Comparison of ENCODE assay signal across 7 cellular contexts in genomic region chr2:148201075-148202004, GRCh38.
DNase-seq lines count a peak whose midpoint lies in the region; ATAC-seq, FAIRE-seq and TF ChIP-seq lines count a peak whose summit lies in the region.

No MANE protein-coding gene starts in this region.

- DNase-seq in Karpas-422 (peak; percentile 86), fibroblast of lung (ENCODE audit: low read depth in 2 of 2) (peak; percentile 12 to 36), pancreas (peak in 4 of 6 donors; percentile 13 to 54 (median 30)), sciatic nerve (ENCODE audit: low spot score) (no peak)
- DNase-seq in activated CD4-positive, alpha-beta T cell treated with anti-CD3 and anti-CD28 coated beads, Interleukin-2, amount 50 U/mL, for 4 hours: peak; percentile 10 to 21

- FAIRE-seq in pancreas (lab: Jason Lieb, UNC): no peak

- H3K9ac ChIP-seq in Karpas-422 (ENCODE audit: low read length): no peak overlapping the region
- H3K9ac ChIP-seq in fibroblast of lung (ENCODE audit: insufficient read depth, low read length): no peak overlapping the region

- WGBS in pancreas, 2 donors: 91 to 94% methylated on average over 15 of the region's 15 CpGs

- no peak overlapping the region for H3K4me2 ChIP-seq in Karpas-422 (ENCODE audit: low read depth, low read length, poor library complexity, severe bottlenecking)
- no peak overlapping the region for H3K4me2 ChIP-seq in fibroblast of lung (ENCODE audit: extremely low read depth, insufficient read depth, low read length)

- H4K20me1 ChIP-seq in Karpas-422 (ENCODE audit: insufficient read depth, low read depth, low read length): no peaks in the 10 kb centered on the region
- no peaks in the 10 kb centered on the region for H4K20me1 ChIP-seq in fibroblast of lung (ENCODE audit: control insufficient read depth, extremely low read depth, insufficient read depth, low read length)

- H3K27me3 ChIP-seq in Karpas-422 (ENCODE audit: low read length): no peaks in the 10 kb centered on the region
- H3K27me3 ChIP-seq in fibroblast of lung (ENCODE audit: control insufficient read depth, insufficient read depth, low read length): no peaks in the 10 kb centered on the region
- H3K27me3 ChIP-seq in pancreas: no peaks in the 10 kb centered on the region

- H3K9me2 ChIP-seq in Karpas-422 (replicated peaks; ENCODE audit: insufficient read depth, low read length): no peaks in the 10 kb centered on the region

- TF ChIP-seq CTCF in GM12872 (IDR thresholded peaks at IDR 0.05; ENCODE audit: insufficient read depth, low read depth, low read length) (peak; percentile 55; the same call in 2 of the 3 replicates), fibroblast of lung (conservative IDR thresholded peaks at IDR 0.05 in 1 of 2, IDR thresholded peaks at IDR 0.05 in 1 of 2; ENCODE audit: low read depth in 1 of 2, low read length in 2 of 2) (peak; percentile 13 to 38), pancreas (IDR thresholded peaks at IDR 0.05) (no peak)

- intact Hi-C loops in pancreas (cut with DNase I) (no loop called here), sciatic nerve (cut with DNase I) (no loop called here)

- H3K36me3 ChIP-seq in Karpas-422 (ENCODE audit: insufficient read depth, low read length): no peaks in the 10 kb centered on the region
- no peaks in the 10 kb centered on the region for H3K36me3 ChIP-seq in fibroblast of lung (ENCODE audit: control insufficient read depth, insufficient read depth, low read length)
- H3K36me3 ChIP-seq in pancreas: no peaks in the 10 kb centered on the region

- H3K4me1 ChIP-seq in Karpas-422 (ENCODE audit: low read length) (no peaks in the 10 kb centered on the region), fibroblast of lung (ENCODE audit: control insufficient read depth, extremely low read depth, insufficient read depth, low read length) (no peaks in the 10 kb centered on the region), pancreas (no peaks in the 10 kb centered on the region)

- H3K27ac ChIP-seq in Karpas-422 (ENCODE audit: low read length) (no peak overlapping the region), fibroblast of lung (ENCODE audit: insufficient read depth, low read length) (no peak overlapping the region), pancreas (no peak overlapping the region)

- no peak overlapping the region for H3K4me3 ChIP-seq in Karpas-422 (ENCODE audit: low read length)
- no peak overlapping the region for H3K4me3 ChIP-seq in fibroblast of lung (replicated peaks in 1 of 4; ENCODE audit: control extremely low read depth in 1 of 4, insufficient read depth in 1 of 4, low read depth in 3 of 4, low read length in 4 of 4)
- H3K4me3 ChIP-seq in pancreas: no peak overlapping the region

- H3K9me3 ChIP-seq in Karpas-422 (ENCODE audit: low read length) (no peaks in the 10 kb centered on the region), fibroblast of lung (ENCODE audit: control insufficient read depth, insufficient read depth, low read depth, low read length) (no peaks in the 10 kb centered on the region), pancreas (no peaks in the 10 kb centered on the region)

- H3K79me2 ChIP-seq in Karpas-422 (ENCODE audit: low read length) (no peaks in the 10 kb centered on the region), fibroblast of lung (ENCODE audit: control insufficient read depth, insufficient read depth, low read length) (no peaks in the 10 kb centered on the region)

- H2AFZ ChIP-seq in Karpas-422 (ENCODE audit: low read length): no peak overlapping the region
- no peak overlapping the region for H2AFZ ChIP-seq in fibroblast of lung (ENCODE audit: low read length)

- ATAC-seq in pancreas: peak in 3 of 4 donors; percentile 30 to 40 (median 35)
- no peak for ATAC-seq in HG02870 (IDR thresholded peaks at IDR 0.05; ENCODE audit: unreplicated experiment)
- ATAC-seq in sciatic nerve: no peak

Comparison
In these comparisons a context has a peak if more than half of its experiments do, and no peak if none do; other contexts are left out.
1. CTCF ChIP-seq: peak in GM12872 (single experiment) and fibroblast of lung (2 of 2); none in pancreas (0 of 4).
2. ATAC-seq: peak in pancreas (3 of 4); none in HG02870 (single experiment) and sciatic nerve (single experiment).